8 cellular contexts compared by ENCODE assay signal in the genomic region with DNA sequence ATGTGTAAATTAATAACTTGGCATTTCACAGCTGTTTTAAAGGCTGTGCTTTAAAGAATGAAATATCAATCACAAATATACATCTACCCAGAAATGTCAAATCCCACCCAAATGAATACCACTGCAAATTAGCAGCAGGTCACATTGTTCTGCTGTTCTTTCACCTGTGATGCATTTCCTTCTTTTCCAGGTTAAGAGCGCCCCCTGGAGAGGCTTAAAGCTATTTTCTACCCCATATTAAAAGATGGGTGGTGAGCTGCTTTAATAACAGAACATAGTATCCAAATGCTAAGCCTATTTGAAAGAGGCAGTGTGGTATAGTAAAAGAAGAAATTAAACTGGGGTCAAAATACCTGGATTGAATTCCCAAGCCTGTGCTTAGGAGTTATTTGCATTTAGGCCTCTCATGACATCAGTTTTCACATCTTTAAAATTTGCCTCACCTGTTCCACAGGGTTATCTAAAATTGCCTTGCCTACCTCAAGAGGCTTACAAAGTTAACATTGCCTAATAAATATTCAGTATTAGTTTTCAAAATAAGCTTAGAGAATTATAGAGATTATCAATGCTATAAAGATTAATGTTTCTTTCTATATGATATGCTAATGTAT.
DNase-seq lines count a peak whose midpoint lies in the region; ATAC-seq and TF ChIP-seq lines count a peak whose summit lies in the region.

No MANE protein-coding gene starts in this region.

- H3K9me2 ChIP-seq in MM.1S (replicated peaks; ENCODE audit: insufficient read depth, low read length) (no peaks in the 10 kb centered on the region), SK-N-SH (no peaks in the 10 kb centered on the region)

- no peaks in the 10 kb centered on the region for H3K9me3 Mint-ChIP-seq in stimulated activated naive CD8-positive, alpha-beta T cell treated with anti-CD3 and anti-CD28 coated beads, Interleukin-15, amount 100 ng/mL, for 72 hours

- H3K9me3 ChIP-seq in MM.1S (replicated peaks; ENCODE audit: insufficient read depth, low read length), result no peaks in the 10 kb centered on the region
- H3K9me3 ChIP-seq in SK-N-SH, result no peaks in the 10 kb centered on the region

- H3K4me1 ChIP-seq in MM.1S (ENCODE audit: low read length) (no peaks in the 10 kb centered on the region), SK-N-SH (ENCODE audit: control insufficient read depth in 1 of 2, insufficient read depth in 2 of 2, low read depth in 1 of 2, low read length in 1 of 2) (no peaks in the 10 kb centered on the region)

- no peak overlapping the region for H3K27ac ChIP-seq in MM.1S (ENCODE audit: low read length)
- H3K27ac ChIP-seq in SK-N-SH (ENCODE audit: low read depth in 2 of 2, low read length in 1 of 2), result no peak overlapping the region

- H3K27me3 Mint-ChIP-seq in stimulated activated naive CD8-positive, alpha-beta T cell treated with anti-CD3 and anti-CD28 coated beads, Interleukin-15, amount 100 ng/mL, for 72 hours, result no peaks in the 10 kb centered on the region

- H3K4me2 ChIP-seq in MM.1S (ENCODE audit: low read depth, low read length), result no peak overlapping the region
- no peak overlapping the region for H3K4me2 ChIP-seq in SK-N-SH

- H3K27ac Mint-ChIP-seq in stimulated activated naive CD8-positive, alpha-beta T cell treated with anti-CD3 and anti-CD28 coated beads, Interleukin-15, amount 100 ng/mL, for 72 hours, result no peak overlapping the region

- peak; percentile 0 to 3 for DNase-seq in stimulated activated CD4-positive, alpha-beta T cell treated with anti-CD3 and anti-CD28 coated beads, Interleukin-4, amount 100 ng/mL, for 48 hours (ENCODE audit: low read depth in 2 of 2)
- no peak for DNase-seq in stimulated activated CD4-positive, alpha-beta T cell treated with anti-CD3 and anti-CD28 coated beads, Interleukin-4, amount 100 ng/mL, for 4 hours
- DNase-seq in MM.1S (peak; percentile 43), SK-N-SH (peak; percentile 25), foreskin fibroblast (no peak)
- peak; percentile 12 to 17 for DNase-seq in stimulated activated naive CD8-positive, alpha-beta T cell treated with anti-CD3 and anti-CD28 coated beads, Interleukin-15, amount 100 ng/mL, for 72 hours

- H3K9ac ChIP-seq in MM.1S (ENCODE audit: low read length), result no peak overlapping the region
- H3K9ac ChIP-seq in SK-N-SH, result no peak overlapping the region

- H3K79me2 ChIP-seq in MM.1S (ENCODE audit: low read length) (no peaks in the 10 kb centered on the region), SK-N-SH (ENCODE audit: insufficient read depth) (no peaks in the 10 kb centered on the region)

- H3K4me3 ChIP-seq in MM.1S (ENCODE audit: low read length) (no peak overlapping the region), SK-N-SH (ENCODE audit: low read depth in 2 of 2, low read length in 1 of 2) (no peak overlapping the region; a peak in 1 of 4 replicates), foreskin fibroblast (ENCODE audit: low read depth in 1 of 2, low read length in 2 of 2) (no peak overlapping the region)

- H3K4me1 Mint-ChIP-seq in stimulated activated naive CD8-positive, alpha-beta T cell treated with anti-CD3 and anti-CD28 coated beads, Interleukin-15, amount 100 ng/mL, for 72 hours, result no peaks in the 10 kb centered on the region

- no peak for ATAC-seq in stimulated activated naive CD8-positive, alpha-beta T cell treated with anti-CD3 and anti-CD28 coated beads, Interleukin-15, amount 100 ng/mL, for 72 hours
- ATAC-seq in GM21737 (IDR thresholded peaks at IDR 0.05; ENCODE audit: unreplicated experiment) (no peak), GM18520 (IDR thresholded peaks at IDR 0.05; ENCODE audit: unreplicated experiment) (no peak)

- no peak overlapping the region for H3K4me3 Mint-ChIP-seq in stimulated activated naive CD8-positive, alpha-beta T cell treated with anti-CD3 and anti-CD28 coated beads, Interleukin-15, amount 100 ng/mL, for 72 hours

- H2AFZ ChIP-seq in MM.1S (ENCODE audit: low read length) (no peak overlapping the region), SK-N-SH (ENCODE audit: low read depth) (no peak overlapping the region)

- H3F3A ChIP-seq in MM.1S (ENCODE audit: insufficient read depth, low read length) (no peaks in the 10 kb centered on the region), SK-N-SH (replicated peaks; ENCODE audit: insufficient read depth) (no peaks in the 10 kb centered on the region)

- TF ChIP-seq EP300 in SK-N-SH (IDR thresholded peaks at IDR 0.05; ENCODE audit: borderline replicate concordance in 1 of 2, low read depth in 1 of 2, low read length in 1 of 2), result no peak

- no peaks in the 10 kb centered on the region for H4K20me1 ChIP-seq in MM.1S (ENCODE audit: insufficient read depth, low read length)
- H4K20me1 ChIP-seq in SK-N-SH (ENCODE audit: insufficient read depth), result no peaks in the 10 kb centered on the region

- H3K27me3 ChIP-seq in MM.1S (replicated peaks; ENCODE audit: insufficient read depth, low read length), result no peaks in the 10 kb centered on the region
- H3K27me3 ChIP-seq in SK-N-SH (ENCODE audit: insufficient read depth), result no peaks in the 10 kb centered on the region

- peak; percentile 70 for TF ChIP-seq RAD21 in SK-N-SH (IDR thresholded peaks at IDR 0.05; ENCODE audit: low read length)

- POLR2A ChIA-PET in SK-N-SH (lab: Yijun Ruan, JAX), result no interaction called here

- CTCF ChIA-PET in SK-N-SH (lab: Yijun Ruan, JAX), result interaction anchor here (0.6 to 3.7 kb wide), 26 partner anchors 9 to 708 kb away, joined by 3 to 58 read pairs (median 4); no protein-coding TSS in a partner anchor

- 0% methylated on average over 1 of the region's 1 CpG for WGBS in SK-N-SH (ENCODE audit: low lambda C conversion rate)

- peak; percentile 58 for TF ChIP-seq CTCF in MM.1S (IDR thresholded peaks at IDR 0.05; ENCODE audit: low read length)
- TF ChIP-seq CTCF in SK-N-SH (IDR thresholded peaks at IDR 0.05), result peak; percentile 88
- TF ChIP-seq CTCF in foreskin fibroblast (IDR thresholded peaks at IDR 0.05; ENCODE audit: low read depth, low read length), result peak; percentile 25

- H3K36me3 ChIP-seq in MM.1S (replicated peaks; ENCODE audit: insufficient read depth, low read length), result no peaks in the 10 kb centered on the region
- no peaks in the 10 kb centered on the region for H3K36me3 ChIP-seq in SK-N-SH (replicated peaks in 1 of 2; ENCODE audit: control insufficient read depth in 1 of 2, insufficient read depth in 2 of 2, low read length in 1 of 2)

TF ChIP-seq in SK-N-SH, 30 proteins besides CTCF, POLR2A, EP300 and RAD21:
- TF ChIP-seq SMC3 (IDR thresholded peaks at IDR 0.05; ENCODE audit: low read depth, low read length), result peak; percentile 52
- TF ChIP-seq REST (IDR thresholded peaks at IDR 0.05; ENCODE audit: low read depth, low read length), result no peak

Comparison
In these comparisons a context has a peak if more than half of its experiments do, and no peak if none do; other contexts are left out.
1. DNase-seq: peak in stimulated activated CD4-positive, alpha-beta T cell treated with anti-CD3 and anti-CD28 coated beads, Interleukin-4, amount 100 ng/mL, for 48 hours (2 of 2), MM.1S (single experiment), SK-N-SH (single experiment) and stimulated activated naive CD8-positive, alpha-beta T cell treated with anti-CD3 and anti-CD28 coated beads, Interleukin-15, amount 100 ng/mL, for 72 hours (2 of 2); none in stimulated activated CD4-positive, alpha-beta T cell treated with anti-CD3 and anti-CD28 coated beads, Interleukin-4, amount 100 ng/mL, for 4 hours (0 of 2) and foreskin fibroblast (0 of 2).
2. CTCF ChIP-seq: peak in every context shown above with its lines; median percentile 88 in SK-N-SH; 58 in MM.1S; 25 in foreskin fibroblast.